Comparison of ENCODE assay signal across 11 cellular contexts in the genomic region with DNA sequence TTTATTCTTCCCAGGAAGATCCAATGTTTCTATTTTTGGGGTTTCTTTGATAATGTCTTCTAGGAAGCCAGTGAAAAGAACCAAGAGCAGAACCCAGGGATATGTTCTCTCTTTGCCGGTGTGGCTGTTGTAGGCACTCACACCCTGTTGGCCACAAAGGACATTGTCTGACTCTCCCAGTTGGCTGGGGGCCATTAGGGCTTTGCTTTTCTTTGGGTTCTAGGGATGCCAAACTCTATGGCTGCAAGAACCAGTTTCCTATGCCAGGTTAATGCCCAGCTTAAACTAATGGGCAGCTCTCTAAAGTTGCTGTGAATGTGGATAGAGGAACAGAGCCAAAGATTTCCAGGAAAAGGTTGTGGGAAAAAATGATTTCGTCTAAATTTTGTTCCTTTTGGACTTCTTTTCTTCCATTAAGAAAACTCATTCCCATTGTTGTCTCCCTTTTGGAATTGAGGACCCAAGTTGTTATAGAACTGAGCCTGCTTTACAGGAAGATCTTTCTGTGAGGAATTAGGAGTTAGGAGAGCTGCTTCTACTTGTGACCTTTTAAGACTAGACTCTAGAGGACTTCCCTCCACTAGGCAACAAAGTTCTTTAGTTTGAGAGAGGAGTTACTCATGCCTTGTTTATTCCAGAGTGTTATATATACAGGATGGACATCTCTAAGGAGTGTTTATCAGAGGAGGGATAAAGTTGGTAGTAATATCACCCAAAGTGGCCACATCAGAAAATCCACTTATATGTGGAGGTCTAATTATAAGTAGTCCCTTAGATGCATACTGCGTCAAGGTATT. TPM values are rescaled to one million over a fixed set of nuclear protein-coding genes. Genes with fewer than 3 reads are reported as not detected.
DNase-seq lines count a peak whose midpoint lies in the region; ATAC-seq and TF ChIP-seq lines count a peak whose summit lies in the region.
"Had no signal": no experiment of that assay in that cellular context is flagged by ENCODE, and none has a peak within 500 bp of the region (broad histone marks: within the 10 kb centered on the region; RNA-seq: fewer than 3 reads in every experiment).

No MANE protein-coding gene starts in this region.

- TF ChIP-seq POLR2A in stomach (IDR thresholded peaks at IDR 0.05) = no peak

- peaks cover 31% of the 10 kb centered on the region for H3K4me1 ChIP-seq in lower lobe of right lung
- H3K4me1 ChIP-seq in stomach = peaks cover 21 to 81% (median 52%) of the 10 kb centered on the region in 4 donors

- TF ChIP-seq CTCF in lower lobe of right lung (IDR thresholded peaks at IDR 0.05) (no peak), stomach (IDR thresholded peaks at IDR 0.05) (no peak), natural killer cell (IDR thresholded peaks at IDR 0.05) (no peak), osteocyte (IDR thresholded peaks at IDR 0.05) (no peak)

- intact Hi-C loops in dendritic cell treated with granulocyte-macrophage colony-stimulating factor and Interleukin-4, amounts not matched to agents 40 ng/mL and 50 ng/mL, for 4 days (cut with micrococcal nuclease) = loop anchor here (2.0 kb wide), 1 partner anchor 31 kb away; no protein-coding TSS in a partner anchor
- intact Hi-C loops in lower lobe of right lung (cut with DNase I) = no loop called here
- intact Hi-C loops in stomach (cut with DNase I; ENCODE audit: low total_unique reads) = no loop called here
- intact Hi-C loops in natural killer cell (cut with micrococcal nuclease) = no loop called here

- H3K4me1 Mint-ChIP-seq in dendritic cell treated with granulocyte-macrophage colony-stimulating factor and Interleukin-4, amounts not matched to agents 40 ng/mL and 50 ng/mL, for 4 days (ENCODE audit: low read depth) = peaks cover 34% of the 10 kb centered on the region
- H3K4me1 Mint-ChIP-seq in natural killer cell (peaks cover 9 to 20% of the 10 kb centered on the region in 2 donors), osteocyte (ENCODE audit: unreplicated experiment) (peaks cover 7% of the 10 kb centered on the region)

- no peak for TF ChIP-seq EP300 in stomach (IDR thresholded peaks at IDR 0.05)

- no peaks in the 10 kb centered on the region for H3K27me3 ChIP-seq in lower lobe of right lung (ENCODE audit: low read depth)
- no peaks in the 10 kb centered on the region for H3K27me3 ChIP-seq in stomach

- H3K36me3 Mint-ChIP-seq in dendritic cell treated with granulocyte-macrophage colony-stimulating factor and Interleukin-4, amounts not matched to agents 40 ng/mL and 50 ng/mL, for 4 days (ENCODE audit: low read depth) = peaks cover 34% of the 10 kb centered on the region
- H3K36me3 Mint-ChIP-seq in natural killer cell = peaks cover 7% of the 10 kb centered on the region
- peaks cover 24% of the 10 kb centered on the region for H3K36me3 Mint-ChIP-seq in osteocyte (ENCODE audit: unreplicated experiment)

- H3K27ac ChIP-seq in lower lobe of right lung (peak overlapping the region; percentile 49), stomach (peak overlapping the region in 4 of 5 donors; percentile 33 to 59 (median 48))

- peak; percentile 19 to 51 for ATAC-seq in lower lobe of right lung
- no peak for ATAC-seq in natural killer cell

- H3K9me3 ChIP-seq in lower lobe of right lung (no peaks in the 10 kb centered on the region), stomach (no peaks in the 10 kb centered on the region)

- no peak overlapping the region for H3K4me3 Mint-ChIP-seq in dendritic cell treated with granulocyte-macrophage colony-stimulating factor and Interleukin-4, amounts not matched to agents 40 ng/mL and 50 ng/mL, for 4 days
- H3K4me3 Mint-ChIP-seq in natural killer cell (no peak overlapping the region), osteocyte (ENCODE audit: unreplicated experiment) (no peak overlapping the region)
- H3K4me3 Mint-ChIP-seq: activated CD4-positive, alpha-beta memory T cell treated with anti-CD3 and anti-CD28 coated beads, Interleukin-2, amount 10 ng/mL, durations not matched to agents 7 days and 5 days had no signal

- peak; percentile 12 for DNase-seq in M059J (ENCODE audit: low read depth)
- no peak for DNase-seq in lower lobe of right lung
- no peak for DNase-seq in stomach
- DNase-seq in natural killer cell = no peak
- no peak for DNase-seq in activated CD4-positive, CD25-positive, alpha-beta regulatory T cell (lab: John Stamatoyannopoulos, UW)
- no peak for DNase-seq in stimulated activated CD4-positive, alpha-beta T cell treated with anti-CD3 and anti-CD28 coated beads, Interleukin-4, amount 100 ng/mL, for 1 hour
- no peak for DNase-seq in osteocyte (ENCODE audit: extremely low spot score, unreplicated experiment)
- DNase-seq: activated CD4-positive, alpha-beta memory T cell treated with anti-CD3 and anti-CD28 coated beads, Interleukin-2, amount 10 ng/mL, durations not matched to agents 7 days and 5 days; activated naive CD4-positive, alpha-beta T cell treated with Interleukin-2 at 50 U/mL for 16 hours; NCI-H1694 had no signal

- WGBS in stomach, 5 donors = 41 to 47% (median 43%) methylated on average over 3 of the region's 3 CpGs

- H3K4me3 ChIP-seq in lower lobe of right lung (no peak overlapping the region), stomach (no peak overlapping the region)

- H3K36me3 ChIP-seq in lower lobe of right lung = peaks cover 28% of the 10 kb centered on the region
- H3K36me3 ChIP-seq in stomach = peaks cover 23 to 28% (median 25%) of the 10 kb centered on the region in 4 donors

- H3K27me3 Mint-ChIP-seq in dendritic cell treated with granulocyte-macrophage colony-stimulating factor and Interleukin-4, amounts not matched to agents 40 ng/mL and 50 ng/mL, for 4 days = no peaks in the 10 kb centered on the region
- no peaks in the 10 kb centered on the region for H3K27me3 Mint-ChIP-seq in natural killer cell (ENCODE audit: low read depth in 2 of 2)
- no peaks in the 10 kb centered on the region for H3K27me3 Mint-ChIP-seq in osteocyte (ENCODE audit: unreplicated experiment)
- H3K27me3 Mint-ChIP-seq: activated CD4-positive, alpha-beta memory T cell treated with anti-CD3 and anti-CD28 coated beads, Interleukin-2, amount 10 ng/mL, durations not matched to agents 7 days and 5 days had no signal

- no peaks in the 10 kb centered on the region for H3K9me3 Mint-ChIP-seq in dendritic cell treated with granulocyte-macrophage colony-stimulating factor and Interleukin-4, amounts not matched to agents 40 ng/mL and 50 ng/mL, for 4 days
- no peaks in the 10 kb centered on the region for H3K9me3 Mint-ChIP-seq in natural killer cell
- no peaks in the 10 kb centered on the region for H3K9me3 Mint-ChIP-seq in osteocyte (ENCODE audit: unreplicated experiment)
- H3K9me3 Mint-ChIP-seq: activated CD4-positive, alpha-beta memory T cell treated with anti-CD3 and anti-CD28 coated beads, Interleukin-2, amount 10 ng/mL, durations not matched to agents 7 days and 5 days had no signal

- peak overlapping the region; percentile 77 for H3K27ac Mint-ChIP-seq in dendritic cell treated with granulocyte-macrophage colony-stimulating factor and Interleukin-4, amounts not matched to agents 40 ng/mL and 50 ng/mL, for 4 days
- H3K27ac Mint-ChIP-seq in natural killer cell = no peak overlapping the region
- H3K27ac Mint-ChIP-seq in osteocyte (ENCODE audit: unreplicated experiment) = no peak overlapping the region
- H3K27ac Mint-ChIP-seq: activated CD4-positive, alpha-beta memory T cell treated with anti-CD3 and anti-CD28 coated beads, Interleukin-2, amount 10 ng/mL, durations not matched to agents 7 days and 5 days had no signal

RNA-seq across cellular contexts. Expression of a gene that starts 13.1 kb away (rescaled TPM):
- 186 and 191 TPM in 2 replicates for total RNA-seq in M059J (2014; rRNA removed; shearing (Covaris generic))
- total RNA-seq in lower lobe of right lung (129 TPM), stomach (10 to 100 TPM; 14.6 to 91.6 (median 42.4) TPM), natural killer cell (10 to 100 TPM; 66.3 to 83.6 (median 79.7) TPM), osteocyte (126 and 136 TPM in 2 replicates)
- polyA plus RNA-seq in stomach = 100 to 1,000 TPM in 2 of 3 donors, 10 to 100 TPM in 1; 92.4 to 133 (median 108) TPM

RNA-seq across cellular contexts. Expression of a gene that starts 26.2 kb away (rescaled TPM):
- not detected in 2 replicates for total RNA-seq in M059J (2014; rRNA removed; shearing (Covaris generic))
- total RNA-seq in lower lobe of right lung (0.65 TPM), stomach (not detected), natural killer cell (1 to 10 TPM in 1 of 3 donors, under 1 TPM in 2; 0.45 to 4.9 (median 0.59) TPM), osteocyte (not detected in 2 replicates)
- polyA plus RNA-seq in stomach = 1 to 10 TPM in 1 of 3 donors, under 1 TPM in 2; 0.46 to 1.4 (median 0.50) TPM

RNA-seq across cellular contexts. Expression of a gene that starts 37.2 kb away (rescaled TPM):
- total RNA-seq in M059J (2014; rRNA removed; shearing (Covaris generic)) = 1.3 and 2.5 TPM in 2 replicates
- total RNA-seq in lower lobe of right lung (13.5 TPM), stomach (1 to 10 TPM in 1 of 5 donors, under 1 TPM in 1, not detected in 3; 0.37 to 2.0 TPM), natural killer cell (10 to 100 TPM in 1 of 3 donors, 1 to 10 TPM in 2; 2.0 to 15.4 (median 2.0) TPM), osteocyte (0.30 TPM in 1 of 2 replicates, not detected in the other)
- under 1 TPM in 2 of 3 donors, not detected in 1; 0.20 to 1.00 TPM for polyA plus RNA-seq in stomach

RNA-seq across cellular contexts. Expression of a gene that starts 46.5 kb away (rescaled TPM):
- 0.71 and 4.6 TPM in 2 replicates for total RNA-seq in M059J (2014; rRNA removed; shearing (Covaris generic))
- total RNA-seq in lower lobe of right lung = 28.3 TPM
- total RNA-seq in stomach = 10 to 100 TPM in 1 of 5 donors, 1 to 10 TPM in 4; 1.2 to 35.7 (median 2.6) TPM
- 10 to 100 TPM; 16.9 to 35.1 (median 17.6) TPM for polyA plus RNA-seq in stomach
- 1 to 10 TPM; 5.4 to 9.8 (median 8.9) TPM for total RNA-seq in natural killer cell
- total RNA-seq in osteocyte = 12.3 and 12.7 TPM in 2 replicates

RNA-seq across cellular contexts. Expression of a gene that starts 57.5 kb away (rescaled TPM):
- total RNA-seq in M059J (2014; rRNA removed; shearing (Covaris generic)) = 317 and 339 TPM in 2 replicates
- total RNA-seq in lower lobe of right lung (598 TPM), stomach (100 to 1,000 TPM; 211 to 763 (median 303) TPM), natural killer cell (1,000 to 10,000 TPM; 1,172 to 1,525 (median 1,292) TPM), osteocyte (792 and 819 TPM in 2 replicates)
- polyA plus RNA-seq in stomach = 1,000 to 10,000 TPM in 2 of 3 donors, 100 to 1,000 TPM in 1; 960 to 1,103 (median 1,040) TPM

Comparison
In these comparisons a context has a peak if more than half of its experiments do, and no peak if none do; other contexts are left out.
1. ATAC-seq: peak in lower lobe of right lung (2 of 2); none in natural killer cell (0 of 3).